Comparison of ENCODE assay signal across 28 cellular contexts in genomic region chr10:105023223-105023622, GRCh38.
"Had no signal": no experiment of that assay in that cellular context is flagged by ENCODE, and none has a peak within 500 bp of the region (broad histone marks: within the 10 kb centered on the region; RNA-seq: fewer than 3 reads in every experiment).

No MANE protein-coding gene starts in this region.

- H3K27me3 ChIP-seq: brain microvascular endothelial cell had no signal

- DNase-seq: activated CD4-positive, alpha-beta memory T cell treated with anti-CD3 and anti-CD28 coated beads, Interleukin-2, amount 10 ng/mL, durations not matched to agents 7 days and 5 days; activated CD4-positive, alpha-beta T cell treated with anti-CD3 and anti-CD28 coated beads for 1 hour; activated CD4-positive, alpha-beta T cell treated with anti-CD3 and anti-CD28 coated beads for 48 hours; activated CD4-positive, CD25-positive, alpha-beta regulatory T cell; activated CD8-positive, alpha-beta memory T cell treated with anti-CD3 and anti-CD28 coated beads for 24 hours; activated CD8-positive, alpha-beta memory T cell treated with anti-CD3 and anti-CD28 coated beads, Interleukin-2, amount 10 ng/mL, durations not matched to agents 7 days and 5 days; activated CD8-positive, alpha-beta memory T cell treated with anti-CD3 and anti-CD28 coated beads, Interleukin-2, amount 50 U/mL, for 48 hours; activated effector memory CD4-positive, alpha-beta T cell treated with Interleukin-2 at 50 U/mL for 16 hours; activated naive CD4-positive, alpha-beta T cell treated with anti-CD3 and anti-CD28 coated beads, Interleukin-2, amount 10 ng/mL, durations not matched to agents 7 days and 5 days; activated naive CD8-positive, alpha-beta T cell treated with anti-CD3 and anti-CD28 coated beads, Interleukin-2, amount 50 U/mL, for 24 hours; activated T-cell treated with anti-CD3 and anti-CD28 coated beads, Interleukin-2, amount 50 U/mL, for 48 hours; anterior cingulate cortex; brain microvascular endothelial cell; central memory CD4-positive, alpha-beta T cell; Karpas-422; NCI-H1105; NCI-H1417 treated with DMSO at 0.1 percent for 48 hours; NCI-H187 treated with DMSO at 0.1 percent for 48 hours; NCI-H2171 treated with DMSO at 0.1 percent for 48 hours; NCI-H2227 treated with DMSO at 0.1 percent for 48 hours; NCI-H524; SIG-M5; T-cell; T-helper 17 cell; T-helper 9 cell; WERI-Rb-1 had no signal

- H3K27ac ChIP-seq: brain microvascular endothelial cell, WERI-Rb-1 had no signal

- H3K36me3 ChIP-seq: brain microvascular endothelial cell, WERI-Rb-1 had no signal

- ATAC-seq: activated CD8-positive, alpha-beta memory T cell treated with anti-CD3 and anti-CD28 coated beads, Interleukin-2, amount 10 ng/mL, durations not matched to agents 7 days and 5 days; activated naive CD8-positive, alpha-beta T cell treated with anti-CD3 and anti-CD28 coated beads, Interleukin-2, amount 50 U/mL, for 24 hours; Panc1; SK-N-SH treated with all-trans-retinoic acid at 6 μM for 48 hours; T-cell; T-helper 17 cell had no signal
